8 cellular contexts compared by ENCODE assay signal in genomic region chr14:22039938-22040780, GRCh38.
DNase-seq lines count a peak whose midpoint lies in the region; ATAC-seq and TF ChIP-seq lines count a peak whose summit lies in the region.

No MANE protein-coding gene starts in this region.

- DNase-seq in AML-193 (lab: John Stamatoyannopoulos, UW) = peak; percentile 45 to 46
- DNase-seq in H7 = peak; percentile 12
- DNase-seq in activated CD4-positive, alpha-beta T cell treated with anti-CD3 and anti-CD28 coated beads for 48 hours = peak; percentile 52
- no peak for DNase-seq in esophagus muscularis mucosa (ENCODE audit: extremely low spot score)
- peak; percentile 24 to 39 for DNase-seq in stimulated activated CD4-positive, alpha-beta T cell treated with anti-CD3 and anti-CD28 coated beads, Interleukin-4, amount 100 ng/mL, for 4 hours

- no peak overlapping the region for H3K27ac ChIP-seq in esophagus muscularis mucosa (replicated peaks in 1 of 4)

- no peak for TF ChIP-seq EP300 in esophagus muscularis mucosa (IDR thresholded peaks at IDR 0.05)

- no peak for TF ChIP-seq POLR2A in esophagus muscularis mucosa (IDR thresholded peaks at IDR 0.05; ENCODE audit: low read depth)

- H3K36me3 ChIP-seq in H7 (replicated peaks; ENCODE audit: control insufficient read depth, insufficient read depth, low read length) = no peaks in the 10 kb centered on the region
- no peaks in the 10 kb centered on the region for H3K36me3 ChIP-seq in esophagus muscularis mucosa

- TF ChIP-seq CTCF in esophagus muscularis mucosa (IDR thresholded peaks at IDR 0.05) = peak; percentile 15 to 37 (median 28)

- no peaks in the 10 kb centered on the region for H3K4me1 ChIP-seq in esophagus muscularis mucosa

- intact Hi-C loops in esophagus muscularis mucosa (cut with DNase I) = no loop called here

- no peaks in the 10 kb centered on the region for H3K9me3 ChIP-seq in esophagus muscularis mucosa

- H3K4me3 ChIP-seq in H7 (ENCODE audit: insufficient read depth, low read depth, low read length) (no peak overlapping the region), esophagus muscularis mucosa (no peak overlapping the region)

- H3K27me3 ChIP-seq in H7 (ENCODE audit: control insufficient read depth, insufficient read depth, low read length) (no peaks in the 10 kb centered on the region; the same call in 1 of the 2 replicates), esophagus muscularis mucosa (no peaks in the 10 kb centered on the region)

- 42% methylated on average over 6 of the region's 6 CpGs for WGBS in esophagus muscularis mucosa

- ATAC-seq in HG03520 (IDR thresholded peaks at IDR 0.05; ENCODE audit: unreplicated experiment) (no peak), GM18909 (IDR thresholded peaks at IDR 0.05; ENCODE audit: poor library complexity, unreplicated experiment) (no peak), HG02973 (IDR thresholded peaks at IDR 0.05; ENCODE audit: unreplicated experiment) (no peak)
